22 cellular contexts compared by ENCODE assay signal in genomic region chr5:59274130-59274529, GRCh38.
DNase-seq lines count a peak whose midpoint lies in the region; ATAC-seq and TF ChIP-seq lines count a peak whose summit lies in the region.
"Had no signal": no experiment of that assay in that cellular context is flagged by ENCODE, and none has a peak within 500 bp of the region (broad histone marks: within the 10 kb centered on the region; RNA-seq: fewer than 3 reads in every experiment).

No MANE protein-coding gene starts in this region.

- H3K9me3 Mint-ChIP-seq in osteocyte (ENCODE audit: unreplicated experiment) = no peaks in the 10 kb centered on the region
- H3K9me3 Mint-ChIP-seq: activated CD4-positive, alpha-beta memory T cell treated with anti-CD3 and anti-CD28 coated beads for 36 hours; activated naive CD8-positive, alpha-beta T cell treated with anti-CD3 and anti-CD28 coated beads, Interleukin-2, amount 10 ng/mL, durations not matched to agents 7 days and 5 days; activated T-cell treated with anti-CD3 and anti-CD28 coated beads, Interleukin-2, amount 50 U/mL, for 4 hours; CD4-positive, alpha-beta memory T cell; immature natural killer cell; stimulated activated memory B cell treated with anti-CD40 and anti-IgM and Interleukin-4, amounts not matched to agents 10 μg/mL and 1 μg/mL and 100 μg/mL, for 72 hours had no signal

- no peaks in the 10 kb centered on the region for H3K27me3 ChIP-seq in right atrium auricular region
- H3K27me3 ChIP-seq in esophagus squamous epithelium = no peaks in the 10 kb centered on the region
- H3K27me3 ChIP-seq in uterus = no peaks in the 10 kb centered on the region
- H3K27me3 ChIP-seq: cardiac muscle cell, pancreas had no signal

- H3K36me3 ChIP-seq in right atrium auricular region (no peaks in the 10 kb centered on the region), esophagus squamous epithelium (no peaks in the 10 kb centered on the region), uterus (no peaks in the 10 kb centered on the region)
- H3K36me3 ChIP-seq: cardiac muscle cell, pancreas had no signal

- TF ChIP-seq CTCF in right atrium auricular region (IDR thresholded peaks at IDR 0.05) = no peak
- no peak for TF ChIP-seq CTCF in esophagus squamous epithelium (IDR thresholded peaks at IDR 0.05)
- no peak for TF ChIP-seq CTCF in osteocyte (IDR thresholded peaks at IDR 0.05)
- TF ChIP-seq CTCF in uterus (IDR thresholded peaks at IDR 0.05) = no peak
- no peak for TF ChIP-seq CTCF in foreskin fibroblast (IDR thresholded peaks at IDR 0.05; ENCODE audit: low read depth, low read length)

- DNase-seq in right atrium auricular region (ENCODE audit: low spot score) (no peak), left cardiac atrium (no peak), esophagus squamous epithelium (lab: John Stamatoyannopoulos, UW) (no peak), osteocyte (ENCODE audit: extremely low spot score, unreplicated experiment) (no peak), uterus (no peak), foreskin fibroblast (no peak), NCI-H510A treated with DMSO at 0.1 percent for 48 hours (lab: John Stamatoyannopoulos, UW) (no peak), GOT3 (lab: John Stamatoyannopoulos, UW) (no peak)
- DNase-seq: activated CD4-positive, alpha-beta memory T cell treated with anti-CD3 and anti-CD28 coated beads for 36 hours; activated naive CD8-positive, alpha-beta T cell treated with anti-CD3 and anti-CD28 coated beads, Interleukin-2, amount 10 ng/mL, durations not matched to agents 7 days and 5 days; activated T-cell treated with anti-CD3 and anti-CD28 coated beads, Interleukin-2, amount 50 U/mL, for 4 hours; CD4-positive, alpha-beta memory T cell; immature natural killer cell; mesendoderm; MM.1S; NCI-H2081 treated with DMSO at 0.1 percent for 48 hours; NCI-H69; pancreas had no signal

- H3K27ac ChIP-seq in right atrium auricular region (no peak overlapping the region), esophagus squamous epithelium (peak overlapping the region; percentile 7 to 86 (median 48)), uterus (peak overlapping the region; percentile 44 to 66)
- H3K27ac ChIP-seq: cardiac muscle cell had no signal

- H3K4me1 ChIP-seq in right atrium auricular region = peaks cover 0 to 12% of the 10 kb centered on the region in 2 donors
- H3K4me1 ChIP-seq in esophagus squamous epithelium = peaks cover 0 to 25% (median 0%) of the 10 kb centered on the region in 3 donors
- H3K4me1 ChIP-seq in uterus = no peaks in the 10 kb centered on the region

- 74 to 77% methylated on average over 4 of the region's 4 CpGs for WGBS in esophagus squamous epithelium, 2 donors

- intact Hi-C loops in left cardiac atrium (cut with DNase I) (no loop called here), esophagus squamous epithelium (cut with DNase I) (no loop called here), uterus (cut with DNase I; ENCODE audit: low total_unique reads) (no loop called here)

- H3K4me3 Mint-ChIP-seq in osteocyte (ENCODE audit: unreplicated experiment) = peak overlapping the region; percentile 51
- H3K4me3 Mint-ChIP-seq: activated CD4-positive, alpha-beta memory T cell treated with anti-CD3 and anti-CD28 coated beads for 36 hours; activated naive CD8-positive, alpha-beta T cell treated with anti-CD3 and anti-CD28 coated beads, Interleukin-2, amount 10 ng/mL, durations not matched to agents 7 days and 5 days; activated T-cell treated with anti-CD3 and anti-CD28 coated beads, Interleukin-2, amount 50 U/mL, for 4 hours; CD4-positive, alpha-beta memory T cell; stimulated activated memory B cell treated with anti-CD40 and anti-IgM and Interleukin-4, amounts not matched to agents 10 μg/mL and 1 μg/mL and 100 μg/mL, for 72 hours had no signal

- TF ChIP-seq POLR2A in esophagus squamous epithelium (IDR thresholded peaks at IDR 0.05) (no peak), uterus (IDR thresholded peaks at IDR 0.05) (no peak)

- peaks cover 50% of the 10 kb centered on the region for H3K4me1 Mint-ChIP-seq in osteocyte (ENCODE audit: unreplicated experiment)

- H3K4me3 ChIP-seq in right atrium auricular region (peak overlapping the region; percentile 44 to 50), esophagus squamous epithelium (peak overlapping the region in 3 of 4 donors; percentile 48 to 69 (median 50)), uterus (peak overlapping the region; percentile 35 to 42), foreskin fibroblast (ENCODE audit: low read depth in 1 of 2, low read length in 2 of 2) (no peak overlapping the region)
- H3K4me3 ChIP-seq: cardiac muscle cell had no signal

- H3K36me3 Mint-ChIP-seq in osteocyte (ENCODE audit: unreplicated experiment) = no peaks in the 10 kb centered on the region
- H3K36me3 Mint-ChIP-seq: activated CD4-positive, alpha-beta memory T cell treated with anti-CD3 and anti-CD28 coated beads for 36 hours; activated naive CD8-positive, alpha-beta T cell treated with anti-CD3 and anti-CD28 coated beads, Interleukin-2, amount 10 ng/mL, durations not matched to agents 7 days and 5 days; CD4-positive, alpha-beta memory T cell; immature natural killer cell; stimulated activated memory B cell treated with anti-CD40 and anti-IgM and Interleukin-4, amounts not matched to agents 10 μg/mL and 1 μg/mL and 100 μg/mL, for 72 hours had no signal

- H3K27me3 Mint-ChIP-seq in osteocyte (ENCODE audit: unreplicated experiment) = no peaks in the 10 kb centered on the region
- H3K27me3 Mint-ChIP-seq: stimulated activated memory B cell treated with anti-CD40 and anti-IgM and Interleukin-4, amounts not matched to agents 10 μg/mL and 1 μg/mL and 100 μg/mL, for 72 hours had no signal

- ATAC-seq in left cardiac atrium = no peak
- ATAC-seq: activated T-cell treated with anti-CD3 and anti-CD28 coated beads, Interleukin-2, amount 50 U/mL, for 4 hours; HCT116; Panc1; pancreas; stimulated activated memory B cell treated with anti-CD40 and anti-IgM and Interleukin-4, amounts not matched to agents 10 μg/mL and 1 μg/mL and 100 μg/mL, for 72 hours had no signal

- H3K9me3 ChIP-seq in right atrium auricular region (no peaks in the 10 kb centered on the region), esophagus squamous epithelium (no peaks in the 10 kb centered on the region), uterus (no peaks in the 10 kb centered on the region)
- H3K9me3 ChIP-seq: pancreas had no signal

- H3K27ac Mint-ChIP-seq in osteocyte (ENCODE audit: unreplicated experiment) = peak overlapping the region; percentile 64
- H3K27ac Mint-ChIP-seq: activated CD4-positive, alpha-beta memory T cell treated with anti-CD3 and anti-CD28 coated beads for 36 hours; activated naive CD8-positive, alpha-beta T cell treated with anti-CD3 and anti-CD28 coated beads, Interleukin-2, amount 10 ng/mL, durations not matched to agents 7 days and 5 days; CD4-positive, alpha-beta memory T cell; immature natural killer cell; stimulated activated memory B cell treated with anti-CD40 and anti-IgM and Interleukin-4, amounts not matched to agents 10 μg/mL and 1 μg/mL and 100 μg/mL, for 72 hours had no signal

Comparison
In these comparisons a context has a peak if more than half of its experiments do, and no peak if none do; other contexts are left out.
1. H3K27ac ChIP-seq: peak in esophagus squamous epithelium (4 of 4) and uterus (2 of 2); none in right atrium auricular region (0 of 2).
2. H3K4me3 ChIP-seq: peak in right atrium auricular region (2 of 2), esophagus squamous epithelium (3 of 4) and uterus (2 of 2); none in foreskin fibroblast (0 of 2).